ENCODE assay signal across 8 cellular contexts in the genomic region with DNA sequence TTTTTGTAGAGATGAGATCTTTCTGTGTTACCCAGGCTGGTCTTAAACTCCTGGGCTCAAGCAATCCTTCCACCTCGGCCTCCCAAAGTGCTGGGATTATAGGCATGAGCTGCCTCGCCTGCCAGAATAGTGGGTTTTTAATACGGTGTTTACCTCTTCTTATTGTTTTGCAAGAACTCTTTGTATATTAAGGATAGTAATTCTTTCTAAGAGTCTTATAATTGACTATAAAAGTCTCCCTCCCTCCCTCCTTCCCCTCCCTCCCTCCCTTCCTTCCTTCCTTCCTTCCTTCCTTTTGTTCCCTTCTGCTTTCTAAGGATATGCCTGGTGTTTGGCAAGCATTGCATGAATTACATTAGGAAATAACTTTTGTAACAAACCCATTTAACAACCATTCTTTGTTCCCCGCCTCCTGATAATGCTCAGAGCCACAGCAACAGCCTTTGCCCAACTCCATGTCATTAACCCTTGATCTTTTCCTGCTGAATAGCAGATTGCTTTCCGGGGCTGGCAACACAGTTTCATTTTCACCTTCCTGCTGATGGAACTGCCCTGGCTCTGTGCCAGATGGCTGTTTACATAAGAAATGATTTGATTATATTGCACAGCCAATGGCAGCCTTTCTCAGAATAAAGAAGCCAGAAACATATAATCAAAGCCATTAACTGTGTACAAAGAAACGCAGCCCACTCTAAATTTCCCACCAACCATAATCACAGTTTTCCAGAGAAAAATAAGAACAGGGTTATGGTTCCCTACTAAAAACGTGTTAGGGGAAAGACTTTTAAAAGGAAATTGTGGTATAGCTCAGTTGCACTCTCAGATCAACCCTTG.
DNase-seq lines count a peak whose midpoint lies in the region; ATAC-seq and TF ChIP-seq lines count a peak whose summit lies in the region.

No MANE protein-coding gene starts in this region.

- H3K4me1 Mint-ChIP-seq in activated CD4-positive, alpha-beta T cell treated with anti-CD3 and anti-CD28 coated beads, Interleukin-2, amount 10 ng/mL, durations not matched to agents 24 days and 14 days, result peaks cover 20% of the 10 kb centered on the region

- H3K4me3 ChIP-seq in left ventricle myocardium inferior, result no peak overlapping the region

- H3K9me3 ChIP-seq in left ventricle myocardium inferior (replicated peaks), result peaks cover 3% of the 10 kb centered on the region

- H3K27me3 ChIP-seq in left ventricle myocardium inferior (ENCODE audit: low read depth), result no peaks in the 10 kb centered on the region

- in situ Hi-C loops in G401 (cut with HindIII; ENCODE audit: low sequenced_read_pairs), result no loop called here

- H3K36me3 ChIP-seq in left ventricle myocardium inferior, result no peaks in the 10 kb centered on the region

- intact Hi-C loops in activated CD4-positive, alpha-beta T cell treated with anti-CD3 and anti-CD28 coated beads, Interleukin-2, amount 10 ng/mL, durations not matched to agents 24 days and 14 days (cut with micrococcal nuclease), result no loop called here
- intact Hi-C loops in left ventricle myocardium inferior (cut with micrococcal nuclease), result no loop called here

- DNase-seq in G401 (ENCODE audit: low spot score), result peak; percentile 12
- peak; percentile 84 for DNase-seq in NCI-H2107 (lab: John Stamatoyannopoulos, UW)
- DNase-seq in activated CD4-positive, alpha-beta T cell treated with anti-CD3 and anti-CD28 coated beads, Interleukin-2, amount 10 ng/mL, durations not matched to agents 24 days and 14 days, result peak; percentile 89
- DNase-seq in left ventricle myocardium inferior, result no peak
- peak; percentile 83 for DNase-seq in ureter (ENCODE audit: low spot score)
- DNase-seq in AG08396 (ENCODE audit: low spot score), result no peak
- DNase-seq in superior temporal gyrus (ENCODE audit: extremely low spot score), result no peak

- H3K27ac ChIP-seq in left ventricle myocardium inferior (replicated peaks), result peak overlapping the region; percentile 19

- no peak for TF ChIP-seq CTCF in left ventricle myocardium inferior (IDR thresholded peaks at IDR 0.05; ENCODE audit: borderline replicate concordance)

- no peak overlapping the region for H3K27ac Mint-ChIP-seq in activated CD4-positive, alpha-beta T cell treated with anti-CD3 and anti-CD28 coated beads, Interleukin-2, amount 10 ng/mL, durations not matched to agents 24 days and 14 days

- H3K36me3 Mint-ChIP-seq in activated CD4-positive, alpha-beta T cell treated with anti-CD3 and anti-CD28 coated beads, Interleukin-2, amount 10 ng/mL, durations not matched to agents 24 days and 14 days (ENCODE audit: low read depth), result no peaks in the 10 kb centered on the region

- no peak for ATAC-seq in HG02885 (IDR thresholded peaks at IDR 0.05; ENCODE audit: poor library complexity, unreplicated experiment)

- H3K4me3 Mint-ChIP-seq in activated CD4-positive, alpha-beta T cell treated with anti-CD3 and anti-CD28 coated beads, Interleukin-2, amount 10 ng/mL, durations not matched to agents 24 days and 14 days, result peak overlapping the region; percentile 34

- peaks cover 16% of the 10 kb centered on the region for H3K4me1 ChIP-seq in left ventricle myocardium inferior

- H3K27me3 Mint-ChIP-seq in activated CD4-positive, alpha-beta T cell treated with anti-CD3 and anti-CD28 coated beads, Interleukin-2, amount 10 ng/mL, durations not matched to agents 24 days and 14 days, result peaks cover 12% of the 10 kb centered on the region

- peaks cover 4% of the 10 kb centered on the region for H3K9me3 Mint-ChIP-seq in activated CD4-positive, alpha-beta T cell treated with anti-CD3 and anti-CD28 coated beads, Interleukin-2, amount 10 ng/mL, durations not matched to agents 24 days and 14 days

Comparison
In these comparisons a context has a peak if more than half of its experiments do, and no peak if none do; other contexts are left out.
1. DNase-seq: peak in G401 (single experiment), NCI-H2107 (single experiment), activated CD4-positive, alpha-beta T cell treated with anti-CD3 and anti-CD28 coated beads, Interleukin-2, amount 10 ng/mL, durations not matched to agents 24 days and 14 days (single experiment) and ureter (single experiment); none in left ventricle myocardium inferior (single experiment), AG08396 (single experiment) and superior temporal gyrus (single experiment).